1 cellular context compared by ENCODE assay signal in genomic region chr1:183719289-183719688, GRCh38.
TF ChIP-seq lines count a peak whose summit lies in the region.

No MANE protein-coding gene starts in this region.

TF ChIP-seq in H1, 55 proteins besides CTCF, POLR2A, EP300 and RAD21:
- no peak for TF ChIP-seq CHD7 (IDR thresholded peaks at IDR 0.05; ENCODE audit: insufficient replicate concordance, low read length)
- no peak for TF ChIP-seq NRF1 (IDR thresholded peaks at IDR 0.05; ENCODE audit: low read depth, low read length)
- TF ChIP-seq EZH2 (IDR thresholded peaks at IDR 0.05; ENCODE audit: low read depth, low read length, severe bottlenecking): no peak
- TF ChIP-seq CBX5 (IDR thresholded peaks at IDR 0.05; ENCODE audit: low read depth, low read length): no peak
- no peak for TF ChIP-seq SIX5 (IDR thresholded peaks at IDR 0.05; ENCODE audit: low read depth, low read length)
- TF ChIP-seq FOSL1 (IDR thresholded peaks at IDR 0.05; ENCODE audit: insufficient read depth, low read depth, low read length): no peak
- TF ChIP-seq SRF (IDR thresholded peaks at IDR 0.05; ENCODE audit: low read depth, low read length): no peak
- TF ChIP-seq ATF3 (IDR thresholded peaks at IDR 0.05; ENCODE audit: insufficient read depth, low read depth, low read length): no peak
- TF ChIP-seq BCL11A (IDR thresholded peaks at IDR 0.05; ENCODE audit: low read depth in 2 of 2, low read length in 2 of 2): no peak
- no peak for TF ChIP-seq SAP30 (IDR thresholded peaks at IDR 0.05; ENCODE audit: insufficient read depth, insufficient replicate concordance, low read length)
- no peak for TF ChIP-seq GABPA (IDR thresholded peaks at IDR 0.05; ENCODE audit: borderline replicate concordance, insufficient read depth, low read length)
- no peak for TF ChIP-seq KDM1A (IDR thresholded peaks at IDR 0.05; ENCODE audit: borderline replicate concordance, low read length)
- TF ChIP-seq CEBPB (IDR thresholded peaks at IDR 0.05; ENCODE audit: low read depth, low read length): no peak
- TF ChIP-seq KDM4A (IDR thresholded peaks at IDR 0.05; ENCODE audit: low read depth, low read length, severe bottlenecking): no peak
- TF ChIP-seq JUND (IDR thresholded peaks at IDR 0.05; ENCODE audit: low read length): no peak
- TF ChIP-seq POU5F1 (IDR thresholded peaks at IDR 0.05; ENCODE audit: low read depth, low read length): no peak
TF ChIP-seq in H1: peak in this region for 0.
